21 cellular contexts compared by ENCODE assay signal in genomic region chr2:45289997-45290673, GRCh38.
A peak's percentile ranks its signal among the peaks of the same experiment; 100 is the strongest.
DNase-seq lines count a peak whose midpoint lies in the region; ATAC-seq and TF ChIP-seq lines count a peak whose summit lies in the region.
"Had no signal": no experiment of that assay in that cellular context is flagged by ENCODE, and none has a peak within 500 bp of the region (broad histone marks: within the 10 kb centered on the region; RNA-seq: fewer than 3 reads in every experiment).

No MANE protein-coding gene starts in this region.

- H3K79me2 ChIP-seq in ACC112 (ENCODE audit: control insufficient read depth, insufficient read depth, low read length, unreplicated experiment), result no peaks in the 10 kb centered on the region

- no peak overlapping the region for H2BK20ac ChIP-seq in IMR-90 (ENCODE audit: low read depth, low read length)

- H3K27me3 ChIP-seq in ACC112 (ENCODE audit: insufficient read depth, low read length) (no peaks in the 10 kb centered on the region), IMR-90 (ENCODE audit: control insufficient read depth, insufficient read depth, low read length) (peaks cover 24% of the 10 kb centered on the region)
- H3K27me3 ChIP-seq: cardiac muscle cell, gastroesophageal sphincter, tibial artery had no signal

- H4K5ac ChIP-seq in IMR-90 (ENCODE audit: low read depth, low read length), result no peak overlapping the region

- no TSS peak for BruUV-seq in IMR-90 (replicated peaks; lab: Mats Ljungman, UMichigan)

- H3K9ac ChIP-seq in IMR-90 (ENCODE audit: low read depth, low read length), result no peak overlapping the region

- H2BK120ac ChIP-seq in IMR-90 (ENCODE audit: low read depth, low read length), result no peak overlapping the region

- no peaks in the 10 kb centered on the region for H4K20me1 ChIP-seq in IMR-90 (ENCODE audit: insufficient read depth, low read length)

- no peak overlapping the region for H2BK15ac ChIP-seq in IMR-90 (ENCODE audit: low read depth, low read length)

- H3K36me3 ChIP-seq in ACC112 (ENCODE audit: insufficient read depth, low read length) (no peaks in the 10 kb centered on the region), IMR-90 (ENCODE audit: control insufficient read depth, insufficient read depth, low read length) (no peaks in the 10 kb centered on the region)
- H3K36me3 ChIP-seq: cardiac muscle cell, gastroesophageal sphincter, tibial artery, WERI-Rb-1 had no signal

- H3K4ac ChIP-seq in IMR-90 (ENCODE audit: low read depth, low read length), result no peak overlapping the region

- H3K18ac ChIP-seq in IMR-90 (ENCODE audit: low read depth, low read length), result no peak overlapping the region

- ATAC-seq in GM18517 (IDR thresholded peaks at IDR 0.05; ENCODE audit: unreplicated experiment) (peak; percentile 66), HG02623 (IDR thresholded peaks at IDR 0.05; ENCODE audit: unreplicated experiment) (peak; percentile 83), IMR-90 (ENCODE audit: low read depth) (no peak), GM18498 (IDR thresholded peaks at IDR 0.05; ENCODE audit: unreplicated experiment) (no peak)
- ATAC-seq: gastroesophageal sphincter; left colon; stimulated activated naive B cell treated with anti-CD40 and anti-IgM and Interleukin-4, amounts not matched to agents 10 μg/mL and 1 μg/mL and 100 μg/mL, for 72 hours had no signal

- H4K8ac ChIP-seq in IMR-90 (ENCODE audit: low read depth in 2 of 2, low read length in 2 of 2), result no peak overlapping the region

- no peak overlapping the region for H3K4me2 ChIP-seq in IMR-90 (ENCODE audit: low read depth, low read length)

- no peak overlapping the region for H2AK9ac ChIP-seq in IMR-90 (replicated peaks; ENCODE audit: low read depth, low read length, poor library complexity)

- no peaks in the 10 kb centered on the region for H3K9me3 ChIP-seq in IMR-90 (ENCODE audit: control insufficient read depth, insufficient read depth, low read length)
- H3K9me3 ChIP-seq: gastroesophageal sphincter, tibial artery had no signal

- H4K91ac ChIP-seq in IMR-90 (ENCODE audit: insufficient read depth, low read depth, low read length), result no peak overlapping the region

- H3K56ac ChIP-seq in IMR-90 (ENCODE audit: extremely low read depth, insufficient read depth, low read length), result no peak overlapping the region

- POLR2A ChIA-PET in IMR-90 (lab: Charles Lee; ENCODE audit: unreplicated experiment), result interaction anchor here (0.5 kb wide), 2 partner anchors 265 to 1355 kb away, joined by 3 to 5 read pairs; no protein-coding TSS in a partner anchor

- in situ Hi-C loops in IMR-90 (cut with MboI; ENCODE audit: low sequenced_read_pairs), result no loop called here

- dilution Hi-C loops in IMR-90 (cut with HindIII; ENCODE audit: low sequenced_read_pairs, unreplicated experiment), result no loop called here

- H3K4me1 ChIP-seq in ACC112 (ENCODE audit: control insufficient read depth, insufficient read depth, low read length, unreplicated experiment) (peaks cover 40% of the 10 kb centered on the region), IMR-90 (ENCODE audit: control insufficient read depth, insufficient read depth, low read length) (no peaks in the 10 kb centered on the region)
- H3K4me1 ChIP-seq: gastroesophageal sphincter had no signal

- H2AFZ ChIP-seq in ACC112 (ENCODE audit: low read length, unreplicated experiment) (no peak overlapping the region), IMR-90 (replicated peaks; ENCODE audit: low read length, poor library complexity) (no peak overlapping the region)

- H3K27ac ChIP-seq in ACC112 (ENCODE audit: low read depth, low read length) (peak overlapping the region; percentile 83; the same call in 1 of the 2 replicates), IMR-90 (ENCODE audit: insufficient read depth, low read length) (no peak overlapping the region)
- H3K27ac ChIP-seq: C4-2B, cardiac muscle cell, epithelial cell of prostate, gastroesophageal sphincter, tibial artery, WERI-Rb-1 had no signal

- TF ChIP-seq POLR2A in IMR-90 (IDR thresholded peaks at IDR 0.05; ENCODE audit: low read depth, low read length), result no peak

- H3K23ac ChIP-seq in IMR-90 (ENCODE audit: low read depth, low read length), result no peak overlapping the region

- no peaks in the 10 kb centered on the region for H3K79me1 ChIP-seq in IMR-90 (ENCODE audit: low read depth in 1 of 2, low read length in 2 of 2)

- H3K14ac ChIP-seq in IMR-90 (replicated peaks; ENCODE audit: low read depth, low read length), result no peak overlapping the region

- H3K9me1 ChIP-seq in IMR-90 (ENCODE audit: insufficient read depth, low read length), result no peaks in the 10 kb centered on the region

- DNase-seq in IMR-90 (peak; percentile 29), NCI-H2171 (lab: John Stamatoyannopoulos, UW) (no peak), activated gamma-delta T cell (lab: John Stamatoyannopoulos, UW) (no peak)
- DNase-seq in stimulated activated CD4-positive, alpha-beta T cell treated with anti-CD3 and anti-CD28 coated beads, Interleukin-2, amount 100 ng/mL, for 48 hours, result no peak
- DNase-seq: ACHN; activated CD8-positive, alpha-beta memory T cell treated with anti-CD3 and anti-CD28 coated beads for 24 hours; left colon; NCI-H1092 treated with DMSO at 0.1 percent for 48 hours; NCI-H526; SHP77 treated with DMSO at 0.1 percent for 48 hours; stimulated activated naive B cell treated with anti-CD40 and anti-IgM and Interleukin-4, amounts not matched to agents 10 μg/mL and 1 μg/mL and 100 μg/mL, for 72 hours; WERI-Rb-1 had no signal

- intact Hi-C loops in IMR-90 (cut with micrococcal nuclease), result no loop called here

- TF ChIP-seq RAD21 in IMR-90 (IDR thresholded peaks at IDR 0.05; ENCODE audit: low read length), result no peak

- CTCF ChIA-PET in IMR-90 (lab: Yijun Ruan, JAX), result no interaction called here

- H3K4me3 ChIP-seq in ACC112 (ENCODE audit: low read depth, low read length) (no peak overlapping the region), IMR-90 (ENCODE audit: insufficient read depth, low read depth, low read length) (no peak overlapping the region)
- H3K4me3 ChIP-seq: cardiac muscle cell, gastroesophageal sphincter, tibial artery had no signal

- no peak overlapping the region for H2BK5ac ChIP-seq in IMR-90 (ENCODE audit: low read depth, low read length, poor library complexity, severe bottlenecking)

- no CpG with 5 or more reads among the region's 5 CpGs for WGBS in IMR-90 (ENCODE audit: extremely low coverage in 2 of 2, insufficient read length in 1 of 2), 2 experiments

- H2AK5ac ChIP-seq in IMR-90 (ENCODE audit: low read depth, low read length), result no peak overlapping the region

- TF ChIP-seq CTCF in IMR-90 (conservative IDR thresholded peaks at IDR 0.05; ENCODE audit: low read depth, low read length), result no peak

TF ChIP-seq in IMR-90, 13 proteins besides CTCF, POLR2A, EP300 and RAD21:
- TF ChIP-seq MXI1 (IDR thresholded peaks at IDR 0.05; ENCODE audit: borderline replicate concordance, low read depth, low read length), result no peak
- TF ChIP-seq BHLHE40 (IDR thresholded peaks at IDR 0.05; ENCODE audit: low read depth, low read length), result no peak
- TF ChIP-seq SMC3 (IDR thresholded peaks at IDR 0.05; ENCODE audit: low read depth, low read length), result no peak
- TF ChIP-seq RCOR1 (IDR thresholded peaks at IDR 0.05; ENCODE audit: insufficient replicate concordance, low read length), result no peak
- no peak for TF ChIP-seq FOS (IDR thresholded peaks at IDR 0.05; ENCODE audit: low read depth, low read length)
- no peak for TF ChIP-seq CEBPB (IDR thresholded peaks at IDR 0.05; ENCODE audit: low read depth, low read length)
- no peak for TF ChIP-seq MAZ (IDR thresholded peaks at IDR 0.05; ENCODE audit: borderline replicate concordance, low read depth, low read length)
- no peak for TF ChIP-seq CHD1 (IDR thresholded peaks at IDR 0.05; ENCODE audit: low read depth, low read length)
- TF ChIP-seq, protein P1, sequence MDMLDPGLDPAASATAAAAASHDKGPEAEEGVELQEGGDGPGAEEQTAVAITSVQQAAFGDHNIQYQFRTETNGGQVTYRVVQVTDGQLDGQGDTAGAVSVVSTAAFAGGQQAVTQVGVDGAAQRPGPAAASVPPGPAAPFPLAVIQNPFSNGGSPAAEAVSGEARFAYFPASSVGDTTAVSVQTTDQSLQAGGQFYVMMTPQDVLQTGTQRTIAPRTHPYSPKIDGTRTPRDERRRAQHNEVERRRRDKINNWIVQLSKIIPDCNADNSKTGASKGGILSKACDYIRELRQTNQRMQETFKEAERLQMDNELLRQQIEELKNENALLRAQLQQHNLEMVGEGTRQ (IDR thresholded peaks at IDR 0.05; ENCODE audit: low read depth, low read length), result no peak
- TF ChIP-seq, protein P2, sequence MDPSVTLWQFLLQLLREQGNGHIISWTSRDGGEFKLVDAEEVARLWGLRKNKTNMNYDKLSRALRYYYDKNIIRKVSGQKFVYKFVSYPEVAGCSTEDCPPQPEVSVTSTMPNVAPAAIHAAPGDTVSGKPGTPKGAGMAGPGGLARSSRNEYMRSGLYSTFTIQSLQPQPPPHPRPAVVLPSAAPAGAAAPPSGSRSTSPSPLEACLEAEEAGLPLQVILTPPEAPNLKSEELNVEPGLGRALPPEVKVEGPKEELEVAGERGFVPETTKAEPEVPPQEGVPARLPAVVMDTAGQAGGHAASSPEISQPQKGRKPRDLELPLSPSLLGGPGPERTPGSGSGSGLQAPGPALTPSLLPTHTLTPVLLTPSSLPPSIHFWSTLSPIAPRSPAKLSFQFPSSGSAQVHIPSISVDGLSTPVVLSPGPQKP (IDR thresholded peaks at IDR 0.05; ENCODE audit: borderline replicate concordance, low read depth, low read length), result no peak
- no peak for TF ChIP-seq RFX5 (IDR thresholded peaks at IDR 0.05; ENCODE audit: low read depth, low read length)
TF ChIP-seq in IMR-90: peak in this region for 0.

Comparison
In these comparisons a context has a peak if more than half of its experiments do, and no peak if none do; other contexts are left out.
1. ATAC-seq: peak in GM18517 (single experiment) and HG02623 (single experiment); none in IMR-90 (single experiment) and GM18498 (single experiment).